ENCODE assay signal across 30 cellular contexts in genomic region chr3:147977001-147977400, GRCh38.
"Had no signal": no experiment of that assay in that cellular context is flagged by ENCODE, and none has a peak within 500 bp of the region (broad histone marks: within the 10 kb centered on the region; RNA-seq: fewer than 3 reads in every experiment).

No MANE protein-coding gene starts in this region.

- H3K9me3 Mint-ChIP-seq: endodermal cell, nephron had no signal

- H3K9ac ChIP-seq: parathyroid adenoma had no signal

- H3K9me3 ChIP-seq: ascending aorta, breast epithelium, esophagus muscularis mucosa, left lung, lower lobe of right lung, mucosa of descending colon, neutrophil, psoas muscle, right atrium auricular region, tibial nerve had no signal

- H2AFZ ChIP-seq: parathyroid adenoma had no signal

- H3K27me3 ChIP-seq: ascending aorta, breast epithelium, esophagus muscularis mucosa, foreskin keratinocyte, heart right ventricle, left lung, neutrophil, right atrium auricular region, tibial nerve had no signal

- H3K36me3 Mint-ChIP-seq: activated CD8-positive, alpha-beta memory T cell treated with anti-CD3 and anti-CD28 coated beads, Interleukin-2, amount 10 ng/mL, durations not matched to agents 7 days and 5 days; activated naive CD4-positive, alpha-beta T cell treated with anti-CD3 and anti-CD28 coated beads, Interleukin-2, amount 50 U/mL, for 72 hours; stimulated activated naive B cell treated with anti-CD40 and anti-IgM and Interleukin-4, amounts not matched to agents 10 μg/mL and 1 μg/mL and 100 μg/mL, for 72 hours had no signal

- H3K27ac ChIP-seq: ascending aorta, breast epithelium, esophagus muscularis mucosa, foreskin keratinocyte, heart right ventricle, left lung, lower lobe of right lung, neutrophil, parathyroid adenoma, psoas muscle, right atrium auricular region, tibial nerve had no signal

- H3K4me1 ChIP-seq: ascending aorta, breast epithelium, esophagus muscularis mucosa, foreskin keratinocyte, heart right ventricle, left lung, lower lobe of right lung, parathyroid adenoma, psoas muscle, right atrium auricular region, tibial nerve had no signal

- DNase-seq: activated CD4-positive, alpha-beta T cell treated with anti-CD3 and anti-CD28 coated beads for 36 hours; activated CD4-positive, CD25-positive, alpha-beta regulatory T cell; activated CD8-positive, alpha-beta memory T cell treated with anti-CD3 and anti-CD28 coated beads, Interleukin-2, amount 10 ng/mL, durations not matched to agents 7 days and 5 days; activated CD8-positive, alpha-beta T cell treated with anti-CD3 and anti-CD28 coated beads, Interleukin-2, amount 10 ng/mL, durations not matched to agents 7 days and 5 days; activated naive CD4-positive, alpha-beta T cell; activated T-cell treated with anti-CD3 and anti-CD28 coated beads, Interleukin-2, amount 50 U/mL, for 48 hours; central memory CD4-positive, alpha-beta T cell; endodermal cell; foreskin keratinocyte; heart right ventricle; left lung; lower lobe of right lung; mucosa of descending colon; psoas muscle; stimulated activated CD4-positive, alpha-beta T cell treated with anti-CD3 and anti-CD28 coated beads, Interleukin-15, amount 100 ng/mL, for 24 hours; stimulated activated CD4-positive, alpha-beta T cell treated with anti-CD3 and anti-CD28 coated beads, Interleukin-2, amount 100 ng/mL, for 24 hours; stimulated activated naive B cell treated with anti-CD40 and anti-IgM and Interleukin-4, amounts not matched to agents 10 μg/mL and 1 μg/mL and 100 μg/mL, for 72 hours; T-helper 1 cell had no signal

- H3K27me3 Mint-ChIP-seq: activated CD4-positive, alpha-beta T cell treated with anti-CD3 and anti-CD28 coated beads for 36 hours; activated CD8-positive, alpha-beta memory T cell treated with anti-CD3 and anti-CD28 coated beads, Interleukin-2, amount 10 ng/mL, durations not matched to agents 7 days and 5 days; dendritic cell treated with granulocyte-macrophage colony-stimulating factor and Interleukin-4, amounts not matched to agents 40 ng/mL and 50 ng/mL, for 4 days; stimulated activated naive B cell treated with anti-CD40 and anti-IgM and Interleukin-4, amounts not matched to agents 10 μg/mL and 1 μg/mL and 100 μg/mL, for 72 hours had no signal

- H3K4me1 Mint-ChIP-seq: activated CD4-positive, alpha-beta T cell treated with anti-CD3 and anti-CD28 coated beads for 36 hours; activated CD8-positive, alpha-beta memory T cell treated with anti-CD3 and anti-CD28 coated beads, Interleukin-2, amount 10 ng/mL, durations not matched to agents 7 days and 5 days; endodermal cell; nephron; stimulated activated naive B cell treated with anti-CD40 and anti-IgM and Interleukin-4, amounts not matched to agents 10 μg/mL and 1 μg/mL and 100 μg/mL, for 72 hours had no signal

- H3K4me3 Mint-ChIP-seq: activated CD4-positive, alpha-beta T cell treated with anti-CD3 and anti-CD28 coated beads for 36 hours; activated CD8-positive, alpha-beta memory T cell treated with anti-CD3 and anti-CD28 coated beads, Interleukin-2, amount 10 ng/mL, durations not matched to agents 7 days and 5 days; activated CD8-positive, alpha-beta T cell treated with anti-CD3 and anti-CD28 coated beads, Interleukin-2, amount 10 ng/mL, durations not matched to agents 7 days and 5 days; dendritic cell treated with granulocyte-macrophage colony-stimulating factor and Interleukin-4, amounts not matched to agents 40 ng/mL and 50 ng/mL, for 4 days; endodermal cell; nephron; stimulated activated naive B cell treated with anti-CD40 and anti-IgM and Interleukin-4, amounts not matched to agents 10 μg/mL and 1 μg/mL and 100 μg/mL, for 72 hours; T-helper 2 cell treated with Interferon-gamma antibody and Interleukin-4, amounts not matched to agents 5 μg/mL and 100 μg/mL, for 36 hours had no signal

- ATAC-seq: activated CD4-positive, alpha-beta T cell treated with anti-CD3 and anti-CD28 coated beads for 36 hours; activated CD8-positive, alpha-beta memory T cell treated with anti-CD3 and anti-CD28 coated beads, Interleukin-2, amount 10 ng/mL, durations not matched to agents 7 days and 5 days; activated CD8-positive, alpha-beta T cell treated with anti-CD3 and anti-CD28 coated beads, Interleukin-2, amount 10 ng/mL, durations not matched to agents 7 days and 5 days; activated naive CD4-positive, alpha-beta T cell treated with anti-CD3 and anti-CD28 coated beads, Interleukin-2, amount 50 U/mL, for 72 hours; foreskin keratinocyte; heart right ventricle; left lung; lower lobe of right lung; mucosa of descending colon; psoas muscle; stimulated activated naive B cell treated with anti-CD40 and anti-IgM and Interleukin-4, amounts not matched to agents 10 μg/mL and 1 μg/mL and 100 μg/mL, for 72 hours had no signal

- H3K27ac Mint-ChIP-seq: activated CD4-positive, alpha-beta T cell treated with anti-CD3 and anti-CD28 coated beads for 36 hours; activated CD8-positive, alpha-beta memory T cell treated with anti-CD3 and anti-CD28 coated beads, Interleukin-2, amount 10 ng/mL, durations not matched to agents 7 days and 5 days; activated CD8-positive, alpha-beta T cell treated with anti-CD3 and anti-CD28 coated beads, Interleukin-2, amount 10 ng/mL, durations not matched to agents 7 days and 5 days; activated naive CD4-positive, alpha-beta T cell treated with anti-CD3 and anti-CD28 coated beads, Interleukin-2, amount 50 U/mL, for 72 hours; activated T-helper 2 cell treated with anti-CD3 and anti-CD28 coated beads, Interferon-gamma antibody, Interleukin-2, Interleukin-4, amounts not matched to agents 10 μg/mL and 5 μg/mL and 100 μg/mL, durations not matched to agents 14 hours and 24 hours and 36 hours; dendritic cell treated with granulocyte-macrophage colony-stimulating factor and Interleukin-4, amounts not matched to agents 40 ng/mL and 50 ng/mL, for 4 days; endodermal cell; nephron; stimulated activated naive B cell treated with anti-CD40 and anti-IgM and Interleukin-4, amounts not matched to agents 10 μg/mL and 1 μg/mL and 100 μg/mL, for 72 hours; T-helper 2 cell treated with Interferon-gamma antibody and Interleukin-4, amounts not matched to agents 5 μg/mL and 100 μg/mL, for 36 hours had no signal

- H3K4me3 ChIP-seq: ascending aorta, breast epithelium, esophagus muscularis mucosa, heart right ventricle, left lung, lower lobe of right lung, mucosa of descending colon, psoas muscle, right atrium auricular region, tibial nerve had no signal

- H3K36me3 ChIP-seq: ascending aorta, breast epithelium, esophagus muscularis mucosa, heart right ventricle, left lung, lower lobe of right lung, neutrophil, right atrium auricular region, tibial nerve had no signal

- H3K79me2 ChIP-seq: parathyroid adenoma had no signal
